Comparison of ENCODE assay signal across 8 cellular contexts in the genomic region with DNA sequence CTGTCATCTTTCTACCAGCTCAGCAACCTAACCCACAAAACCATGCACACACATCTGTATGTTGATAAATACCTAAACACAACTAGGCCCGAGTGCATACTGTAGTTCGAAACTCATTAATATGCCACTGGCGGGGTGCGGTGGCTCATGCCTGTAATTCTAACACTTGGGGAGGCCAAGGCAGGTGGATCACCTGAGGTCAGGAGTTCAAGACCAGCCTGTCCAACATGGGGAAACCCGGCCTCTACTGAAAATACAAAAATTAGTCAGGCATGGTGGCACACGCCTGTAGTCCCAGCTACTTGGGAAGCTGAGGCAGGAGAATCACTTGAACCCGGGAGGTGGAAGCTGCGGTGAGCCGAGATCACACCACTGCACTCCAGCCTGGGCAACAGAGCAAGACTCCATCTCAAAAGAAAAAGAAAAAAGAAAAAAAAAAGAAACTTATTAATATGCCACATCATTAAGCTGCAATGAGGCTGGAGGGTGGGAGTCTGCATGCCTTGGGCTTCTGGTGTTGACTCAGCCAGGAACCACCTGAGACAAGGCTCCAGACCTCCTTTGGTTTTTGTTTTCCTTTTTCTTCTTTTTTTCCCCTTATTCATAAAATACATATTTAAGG.
DNase-seq lines count a peak whose midpoint lies in the region; ATAC-seq and TF ChIP-seq lines count a peak whose summit lies in the region.
"Not testable (repeated sequence)": the region's sequence is repeated elsewhere in the genome, so short reads cannot be mapped to it uniquely, and the experiment has no call there.

No MANE protein-coding gene starts in this region.

- H3K9me3 Mint-ChIP-seq in T-helper 1 cell treated with Interleukin-12 subunit alpha and Interleukin-12 subunit beta and Interleukin-4 antibody, amounts not matched to agents 30 μg/mL and 1 μg/mL, for 36 hours; activated CD8-positive, alpha-beta memory T cell treated with anti-CD3 and anti-CD28 coated beads, Interleukin-2, amount 10 ng/mL, durations not matched to agents 7 days and 5 days (ENCODE audit: low read depth); activated naive CD8-positive, alpha-beta T cell treated with anti-CD3 and anti-CD28 coated beads, Interleukin-2, amount 50 U/mL, for 24 hours; stimulated activated naive CD8-positive, alpha-beta T cell treated with anti-CD3 and anti-CD28 coated beads, Interleukin-15, amount 100 ng/mL, for 72 hours: not testable (repeated sequence)

- H3K4me3 Mint-ChIP-seq in T-helper 1 cell treated with Interleukin-12 subunit alpha and Interleukin-12 subunit beta and Interleukin-4 antibody, amounts not matched to agents 30 μg/mL and 1 μg/mL, for 36 hours; activated CD8-positive, alpha-beta memory T cell treated with anti-CD3 and anti-CD28 coated beads, Interleukin-2, amount 10 ng/mL, durations not matched to agents 7 days and 5 days; activated naive CD8-positive, alpha-beta T cell treated with anti-CD3 and anti-CD28 coated beads, Interleukin-2, amount 50 U/mL, for 24 hours: not testable (repeated sequence)
- peak overlapping the region; percentile 16 to 41 for H3K4me3 Mint-ChIP-seq in stimulated activated naive CD8-positive, alpha-beta T cell treated with anti-CD3 and anti-CD28 coated beads, Interleukin-15, amount 100 ng/mL, for 72 hours

- peak overlapping the region; percentile 12 for H3K27ac Mint-ChIP-seq in T-helper 1 cell treated with Interleukin-12 subunit alpha and Interleukin-12 subunit beta and Interleukin-4 antibody, amounts not matched to agents 30 μg/mL and 1 μg/mL, for 36 hours
- H3K27ac Mint-ChIP-seq in activated CD8-positive, alpha-beta memory T cell treated with anti-CD3 and anti-CD28 coated beads, Interleukin-2, amount 10 ng/mL, durations not matched to agents 7 days and 5 days: peak overlapping the region; percentile 19
- H3K27ac Mint-ChIP-seq in activated naive CD8-positive, alpha-beta T cell treated with anti-CD3 and anti-CD28 coated beads, Interleukin-2, amount 50 U/mL, for 24 hours: not testable (repeated sequence)
- peak overlapping the region in 1 of 2 donors; percentile 19 for H3K27ac Mint-ChIP-seq in stimulated activated naive CD8-positive, alpha-beta T cell treated with anti-CD3 and anti-CD28 coated beads, Interleukin-15, amount 100 ng/mL, for 72 hours

- H3K4me3 ChIP-seq in GM12865 (ENCODE audit: low read depth, low read length): not testable (repeated sequence)

- CTCF ChIA-PET in activated CD8-positive, alpha-beta memory T cell treated with anti-CD3 and anti-CD28 coated beads, Interleukin-2, amount 10 ng/mL, durations not matched to agents 7 days and 5 days (lab: Charles Lee): interaction anchor here (1.3 kb wide), 1 partner anchor 9 kb away, joined by 3 read pairs; no protein-coding TSS in a partner anchor

- peak; percentile 69 for DNase-seq in GM12865 (ENCODE audit: low read depth)
- DNase-seq in activated CD8-positive, alpha-beta memory T cell treated with anti-CD3 and anti-CD28 coated beads, Interleukin-2, amount 10 ng/mL, durations not matched to agents 7 days and 5 days; activated naive CD8-positive, alpha-beta T cell treated with anti-CD3 and anti-CD28 coated beads, Interleukin-2, amount 50 U/mL, for 24 hours; stimulated activated naive CD8-positive, alpha-beta T cell treated with anti-CD3 and anti-CD28 coated beads, Interleukin-15, amount 100 ng/mL, for 72 hours: not testable (repeated sequence)

- not testable (repeated sequence) for TF ChIP-seq CTCF in GM12865 (IDR thresholded peaks at IDR 0.05; ENCODE audit: insufficient read depth, low read depth, low read length, missing control alignments)

- H3K4me1 Mint-ChIP-seq in T-helper 1 cell treated with Interleukin-12 subunit alpha and Interleukin-12 subunit beta and Interleukin-4 antibody, amounts not matched to agents 30 μg/mL and 1 μg/mL, for 36 hours (ENCODE audit: low read depth): peaks cover 25% of the 10 kb centered on the region
- H3K4me1 Mint-ChIP-seq in activated CD8-positive, alpha-beta memory T cell treated with anti-CD3 and anti-CD28 coated beads, Interleukin-2, amount 10 ng/mL, durations not matched to agents 7 days and 5 days: peaks cover 29% of the 10 kb centered on the region
- not testable (repeated sequence) for H3K4me1 Mint-ChIP-seq in activated naive CD8-positive, alpha-beta T cell treated with anti-CD3 and anti-CD28 coated beads, Interleukin-2, amount 50 U/mL, for 24 hours
- H3K4me1 Mint-ChIP-seq in stimulated activated naive CD8-positive, alpha-beta T cell treated with anti-CD3 and anti-CD28 coated beads, Interleukin-15, amount 100 ng/mL, for 72 hours: peaks cover 20% of the 10 kb centered on the region

- H3K27me3 Mint-ChIP-seq in T-helper 1 cell treated with Interleukin-12 subunit alpha and Interleukin-12 subunit beta and Interleukin-4 antibody, amounts not matched to agents 30 μg/mL and 1 μg/mL, for 36 hours (ENCODE audit: low read depth); activated CD8-positive, alpha-beta memory T cell treated with anti-CD3 and anti-CD28 coated beads, Interleukin-2, amount 10 ng/mL, durations not matched to agents 7 days and 5 days; activated naive CD8-positive, alpha-beta T cell treated with anti-CD3 and anti-CD28 coated beads, Interleukin-2, amount 50 U/mL, for 24 hours; stimulated activated naive CD8-positive, alpha-beta T cell treated with anti-CD3 and anti-CD28 coated beads, Interleukin-15, amount 100 ng/mL, for 72 hours: not testable (repeated sequence)

- H3K36me3 Mint-ChIP-seq in T-helper 1 cell treated with Interleukin-12 subunit alpha and Interleukin-12 subunit beta and Interleukin-4 antibody, amounts not matched to agents 30 μg/mL and 1 μg/mL, for 36 hours (ENCODE audit: low read depth): peaks cover 11% of the 10 kb centered on the region
- not testable (repeated sequence) for H3K36me3 Mint-ChIP-seq in activated CD8-positive, alpha-beta memory T cell treated with anti-CD3 and anti-CD28 coated beads, Interleukin-2, amount 10 ng/mL, durations not matched to agents 7 days and 5 days; activated naive CD8-positive, alpha-beta T cell treated with anti-CD3 and anti-CD28 coated beads, Interleukin-2, amount 50 U/mL, for 24 hours (ENCODE audit: low read depth)

- peak; percentile 55 for ATAC-seq in GM19025 (IDR thresholded peaks at IDR 0.05; ENCODE audit: low read depth, unreplicated experiment)
- ATAC-seq in HG02642 (IDR thresholded peaks at IDR 0.05; ENCODE audit: poor library complexity, unreplicated experiment): peak; percentile 58
- peak; percentile 43 for ATAC-seq in HG03342 (IDR thresholded peaks at IDR 0.05; ENCODE audit: unreplicated experiment)
- peak; percentile 47 for ATAC-seq in activated CD8-positive, alpha-beta memory T cell treated with anti-CD3 and anti-CD28 coated beads, Interleukin-2, amount 10 ng/mL, durations not matched to agents 7 days and 5 days
- peak; percentile 59 for ATAC-seq in activated naive CD8-positive, alpha-beta T cell treated with anti-CD3 and anti-CD28 coated beads, Interleukin-2, amount 50 U/mL, for 24 hours
- ATAC-seq in stimulated activated naive CD8-positive, alpha-beta T cell treated with anti-CD3 and anti-CD28 coated beads, Interleukin-15, amount 100 ng/mL, for 72 hours: peak; percentile 66
